30 cellular contexts compared by ENCODE assay signal in the genomic region with DNA sequence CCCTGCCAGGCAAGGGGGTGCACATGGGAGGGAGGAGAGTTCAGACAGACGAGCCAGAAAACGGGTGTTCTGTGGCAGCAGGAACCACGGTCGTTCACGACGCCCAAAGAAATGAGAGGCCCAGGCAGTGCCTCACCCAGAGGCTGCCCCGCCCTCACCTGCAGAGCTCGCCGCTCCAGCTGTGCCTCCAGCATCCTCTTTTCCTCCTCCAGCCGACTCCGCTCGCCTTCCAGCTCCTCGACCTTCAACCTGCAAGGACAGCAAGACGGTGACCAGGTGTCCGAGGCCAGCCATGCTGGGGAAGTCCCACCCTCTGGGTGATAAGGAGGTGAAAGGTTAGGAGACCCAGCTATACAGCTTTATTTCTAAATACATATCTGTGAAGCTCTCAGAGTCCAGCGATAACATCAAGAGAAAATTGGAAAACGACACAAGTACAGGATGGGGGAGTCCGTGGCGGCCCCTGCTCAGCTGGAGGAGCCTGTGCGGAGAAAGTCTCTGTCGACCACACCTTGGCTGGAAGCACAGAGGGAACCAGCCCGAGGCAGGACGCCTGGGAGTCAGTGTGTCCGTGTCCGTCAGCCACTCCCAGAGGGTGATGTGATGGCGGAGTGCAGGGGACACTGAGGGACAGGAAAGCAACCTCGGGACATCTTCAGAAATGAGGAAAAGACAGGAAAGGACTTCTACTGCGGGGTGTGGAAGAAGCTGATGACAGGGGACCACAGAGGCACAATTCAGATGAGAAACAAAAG.
"Had no signal": no experiment of that assay in that cellular context is flagged by ENCODE, and none has a peak within 500 bp of the region (broad histone marks: within the 10 kb centered on the region; RNA-seq: fewer than 3 reads in every experiment).

No MANE protein-coding gene starts in this region.

- H3K27ac Mint-ChIP-seq: mesothelial cell of epicardium, nephron, neural progenitor cell, type B pancreatic cell had no signal

- H3K36me3 ChIP-seq: neural progenitor cell, prostate gland had no signal

- H3K9ac ChIP-seq: neural progenitor cell had no signal

- FAIRE-seq: endothelial cell of umbilical vein, islet of Langerhans had no signal

- H3K9me3 Mint-ChIP-seq: type B pancreatic cell had no signal

- H3K4me2 ChIP-seq: neural progenitor cell had no signal

- H2AFZ ChIP-seq: neural progenitor cell had no signal

- H3K4me3 Mint-ChIP-seq: central memory CD8-positive, alpha-beta T cell; mesothelial cell of epicardium; naive thymus-derived CD4-positive, alpha-beta T cell; nephron; neural progenitor cell; type B pancreatic cell had no signal

- H3K4me1 ChIP-seq: esophagus muscularis mucosa, gastroesophageal sphincter, heart right ventricle, neural progenitor cell, prostate gland, testis, tibial artery had no signal

- H3K27me3 ChIP-seq: esophagus muscularis mucosa, foreskin keratinocyte, gastroesophageal sphincter, heart right ventricle, neural progenitor cell, testis, tibial artery had no signal

- H3K4me1 Mint-ChIP-seq: nephron had no signal

- H3K27ac ChIP-seq: coronary artery, esophagus muscularis mucosa, foreskin keratinocyte, gastroesophageal sphincter, heart right ventricle, neural progenitor cell, prostate gland, skin epidermis, testis, tibial artery had no signal

- H3K4me3 ChIP-seq: coronary artery, esophagus muscularis mucosa, gastroesophageal sphincter, heart right ventricle, lung, neural progenitor cell, prostate gland, skin epidermis, testis, tibial artery had no signal

- DNase-seq: dermis blood vessel endothelial cell; effector memory CD4-positive, alpha-beta T cell; foreskin keratinocyte; hippocampal formation; kidney glomerular epithelial cell; mesenchymal stem cell; naive thymus-derived CD4-positive, alpha-beta T cell; nucleus accumbens; stimulated activated CD4-positive, alpha-beta T cell treated with anti-CD3 and anti-CD28 coated beads, Interleukin-15, amount 100 ng/mL, for 24 hours; stimulated activated CD4-positive, alpha-beta T cell treated with anti-CD3 and anti-CD28 coated beads, Interleukin-4, amount 100 ng/mL, for 1 hour; stimulated activated CD8-positive, alpha-beta memory T cell treated with anti-CD3 and anti-CD28 coated beads, Interleukin-4, amount 100 ng/mL, for 48 hours; stimulated activated naive CD8-positive, alpha-beta T cell treated with anti-CD3 and anti-CD28 coated beads, Interleukin-15, Interleukin-2, amounts not matched to agents 100 U/mL and 50 U/mL, for 24 hours; substantia nigra; testis; tibial artery had no signal

- H3K9me3 ChIP-seq: esophagus muscularis mucosa, gastroesophageal sphincter, prostate gland, testis, tibial artery had no signal

- ATAC-seq: foreskin keratinocyte; gastroesophageal sphincter; heart right ventricle; naive thymus-derived CD4-positive, alpha-beta T cell; right cardiac atrium; stimulated activated naive CD8-positive, alpha-beta T cell treated with anti-CD3 and anti-CD28 coated beads, Interleukin-15, Interleukin-2, amounts not matched to agents 100 U/mL and 50 U/mL, for 24 hours had no signal
